In genomic region chr2:36561223-36561944, GRCh38 we compare ENCODE assay signal across 10 cellular contexts. TPM values are rescaled to one million over a fixed set of nuclear protein-coding genes. Genes with fewer than 3 reads are reported as not detected.
DNase-seq lines count a peak whose midpoint lies in the region; ATAC-seq, FAIRE-seq and TF ChIP-seq lines count a peak whose summit lies in the region.
"Had no signal": no experiment of that assay in that cellular context is flagged by ENCODE, and none has a peak within 500 bp of the region (broad histone marks: within the 10 kb centered on the region; RNA-seq: fewer than 3 reads in every experiment).

No MANE protein-coding gene starts in this region.

- H3K36me3 Mint-ChIP-seq in brain: peaks cover 53% of the 10 kb centered on the region

- intact Hi-C loops in kidney (cut with DNase I): no loop called here

- H3K4me1 ChIP-seq in kidney (ENCODE audit: control insufficient read depth in 1 of 2, insufficient read depth in 1 of 2, low read depth in 1 of 2, low read length in 2 of 2) (peaks cover 2 to 10% of the 10 kb centered on the region in 2 donors), urinary bladder (ENCODE audit: insufficient read depth) (no peaks in the 10 kb centered on the region)

- H3K27me3 Mint-ChIP-seq in brain: no peaks in the 10 kb centered on the region
- H3K27me3 Mint-ChIP-seq: central memory CD8-positive, alpha-beta T cell had no signal

- peak overlapping the region in 1 of 2 donors; percentile 26 for H3K27ac ChIP-seq in kidney (ENCODE audit: low read depth in 2 of 2, low read length in 2 of 2)
- peak overlapping the region; percentile 16 for H3K27ac ChIP-seq in urinary bladder (ENCODE audit: low read depth)
- H3K27ac ChIP-seq: 22Rv1 had no signal

- no peaks in the 10 kb centered on the region for H3K9me3 ChIP-seq in kidney (ENCODE audit: control insufficient read depth in 1 of 2, low read length in 2 of 2)

- TF ChIP-seq CTCF in brain (conservative IDR thresholded peaks at IDR 0.05) (no peak), kidney (IDR thresholded peaks at IDR 0.05; ENCODE audit: borderline replicate concordance, extremely low read depth, insufficient read depth) (no peak)

- no peak for ATAC-seq in HG02870 (IDR thresholded peaks at IDR 0.05; ENCODE audit: unreplicated experiment)
- ATAC-seq in HG02884 (IDR thresholded peaks at IDR 0.05; ENCODE audit: unreplicated experiment): no peak
- ATAC-seq in HG03469 (IDR thresholded peaks at IDR 0.05; ENCODE audit: unreplicated experiment): no peak

- H3K4me3 ChIP-seq in kidney (ENCODE audit: low read length in 2 of 2) (no peak overlapping the region), urinary bladder (ENCODE audit: low read depth, low read length) (no peak overlapping the region)

- peak overlapping the region; percentile 3 to 75 (median 69) for H3K27ac Mint-ChIP-seq in brain

- WGBS in urinary bladder: 70% methylated on average over 8 of the region's 8 CpGs

- H3K4me1 Mint-ChIP-seq in brain: peaks cover 22% of the 10 kb centered on the region

- peak overlapping the region in 1 of 5 experiments; percentile 34 for H3K4me3 Mint-ChIP-seq in brain
- H3K4me3 Mint-ChIP-seq: central memory CD8-positive, alpha-beta T cell had no signal

- H3K36me3 ChIP-seq in kidney (ENCODE audit: control insufficient read depth in 1 of 2, insufficient read depth in 2 of 2, low read length in 2 of 2) (peaks cover 2 to 11% of the 10 kb centered on the region in 2 donors), urinary bladder (ENCODE audit: insufficient read depth) (peaks cover 2% of the 10 kb centered on the region)

- peak; percentile 7 for DNase-seq in DMS53 (lab: John Stamatoyannopoulos, UW)
- DNase-seq in DMS53 treated with DMSO at 0.1 percent for 48 hours (lab: John Stamatoyannopoulos, UW; ENCODE audit: unreplicated experiment): no peak
- no peak for DNase-seq in kidney

- no peaks in the 10 kb centered on the region for H3K9me3 Mint-ChIP-seq in brain
- H3K9me3 Mint-ChIP-seq: central memory CD8-positive, alpha-beta T cell had no signal

- no peak overlapping the region for H3K9ac ChIP-seq in kidney (ENCODE audit: low read length in 2 of 2)

- peak; percentile 66 for FAIRE-seq in kidney (lab: Jason Lieb, UNC)

RNA-seq across cellular contexts. Expression of gene FEZ2, which starts 36.6 kb away (rescaled TPM):
- polyA plus RNA-seq in brain (ENCODE audit: insufficient read depth, low read depth, low replicate concordance) (20.3 TPM), kidney (ENCODE audit: insufficient read depth, low read depth, low replicate concordance) (48.3 TPM), urinary bladder (39.3 TPM)
- total RNA-seq in kidney (46.4 TPM), urinary bladder (69.6 TPM)
